Comparison of ENCODE assay signal across 10 cellular contexts in the genomic region with DNA sequence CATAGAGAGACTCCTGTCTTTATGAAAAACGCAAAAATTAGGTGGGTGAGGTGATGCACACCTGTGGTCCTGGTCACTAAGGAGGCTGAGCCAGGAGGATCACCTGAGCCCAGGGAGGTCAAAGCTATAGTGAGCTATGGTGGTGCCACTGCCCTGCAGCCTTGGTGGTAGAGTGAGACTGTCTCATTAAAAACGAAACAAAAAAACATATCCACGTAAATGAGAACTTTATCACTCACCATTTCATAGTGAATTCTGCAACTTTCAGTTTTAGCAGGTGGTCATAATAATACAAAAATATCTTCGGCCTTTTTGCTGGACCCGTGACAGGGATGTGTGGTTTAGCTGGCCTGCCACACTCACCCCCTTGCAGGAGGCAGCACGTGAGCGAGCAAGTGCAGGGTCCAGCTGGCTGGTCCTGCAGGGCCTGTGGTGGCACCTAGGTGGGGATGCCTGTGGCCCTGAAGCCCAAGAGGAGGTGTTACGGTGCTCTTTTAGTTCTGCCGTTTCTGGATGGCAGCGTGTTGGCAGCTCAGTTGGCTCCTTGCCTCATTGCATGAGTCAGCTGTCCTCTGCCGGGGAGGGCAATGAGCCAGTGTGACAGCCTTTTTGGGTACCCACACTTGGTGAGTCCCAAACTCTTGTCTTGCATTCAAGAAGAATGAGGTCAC.
DNase-seq lines count a peak whose midpoint lies in the region; ATAC-seq and TF ChIP-seq lines count a peak whose summit lies in the region.
"Had no signal": no experiment of that assay in that cellular context is flagged by ENCODE, and none has a peak within 500 bp of the region (broad histone marks: within the 10 kb centered on the region; RNA-seq: fewer than 3 reads in every experiment).

No MANE protein-coding gene starts in this region.

- peak; percentile 54 for DNase-seq in LoVo (ENCODE audit: low spot score)
- peak; percentile 45 to 90 (median 80) for DNase-seq in dorsolateral prefrontal cortex
- peak; percentile 61 to 97 (median 77) for DNase-seq in posterior cingulate gyrus
- no peak for DNase-seq in NK-92 treated with Interleukin-12 subunit alpha and Interleukin-12 subunit beta, amount 100 ng/mL, for 24 hours (lab: John Stamatoyannopoulos, UW)
- DNase-seq in uterus, result no peak
- no peak for DNase-seq in activated naive CD4-positive, alpha-beta T cell treated with anti-CD3 and anti-CD28 coated beads, Interleukin-2, amount 50 U/mL, for 16 hours
- DNase-seq: activated CD4-positive, alpha-beta T cell treated with anti-CD3 and anti-CD28 coated beads, Interleukin-2, amount 50 U/mL, for 48 hours; lower lobe of right lung had no signal

- TF ChIP-seq POLR2A in uterus (IDR thresholded peaks at IDR 0.05), result no peak

- H3K9me3 ChIP-seq in uterus, result no peaks in the 10 kb centered on the region
- H3K9me3 ChIP-seq: lower lobe of right lung had no signal

- H3K27me3 ChIP-seq in dorsolateral prefrontal cortex (no peaks in the 10 kb centered on the region), uterus (no peaks in the 10 kb centered on the region)

- H3K4me3 ChIP-seq in dorsolateral prefrontal cortex, result peak overlapping the region in 51 of 59 donors; percentile 3 to 64 (median 35)
- H3K4me3 ChIP-seq in uterus, result no peak overlapping the region
- H3K4me3 ChIP-seq: lower lobe of right lung had no signal

- H3K36me3 ChIP-seq in uterus, result no peaks in the 10 kb centered on the region
- H3K36me3 ChIP-seq: lower lobe of right lung had no signal

- H3K27ac ChIP-seq in dorsolateral prefrontal cortex (peak overlapping the region in 6 of 59 donors; percentile 19 to 50 (median 24)), uterus (no peak overlapping the region)
- H3K27ac ChIP-seq: lower lobe of right lung had no signal

- no peaks in the 10 kb centered on the region for H3K4me1 ChIP-seq in uterus
- H3K4me1 ChIP-seq: lower lobe of right lung had no signal

- ATAC-seq in GM18867 (IDR thresholded peaks at IDR 0.05; ENCODE audit: unreplicated experiment) (peak; percentile 69), GM19467 (IDR thresholded peaks at IDR 0.05; ENCODE audit: unreplicated experiment) (no peak)

- TF ChIP-seq CTCF in dorsolateral prefrontal cortex (IDR thresholded peaks at IDR 0.05 in 54 of 56, conservative IDR thresholded peaks at IDR 0.05 in 2 of 56; ENCODE audit: low read depth in 1 of 56, partially characterized antibody in 56 of 56) (no peak), uterus (IDR thresholded peaks at IDR 0.05) (no peak)

- intact Hi-C loops in dorsolateral prefrontal cortex (cut with DNase I) (no loop called here), posterior cingulate gyrus (cut with DNase I) (no loop called here), uterus (cut with DNase I; ENCODE audit: low total_unique reads) (no loop called here)

Comparison
In these comparisons a context has a peak if more than half of its experiments do, and no peak if none do; other contexts are left out.
1. DNase-seq: peak in LoVo (single experiment), dorsolateral prefrontal cortex (10 of 10) and posterior cingulate gyrus (10 of 10); none in NK-92 treated with Interleukin-12 subunit alpha and Interleukin-12 subunit beta, amount 100 ng/mL, for 24 hours (single experiment), uterus (0 of 2) and activated naive CD4-positive, alpha-beta T cell treated with anti-CD3 and anti-CD28 coated beads, Interleukin-2, amount 50 U/mL, for 16 hours (single experiment).
2. H3K4me3 ChIP-seq: peak in dorsolateral prefrontal cortex (51 of 59); none in uterus (0 of 2).